Comparison of ENCODE assay signal across 16 cellular contexts in genomic region chr4:7104366-7105031, GRCh38. TPM values are rescaled to one million over a fixed set of nuclear protein-coding genes. Genes with fewer than 3 reads are reported as not detected.
DNase-seq lines count a peak whose midpoint lies in the region; ATAC-seq and TF ChIP-seq lines count a peak whose summit lies in the region.
"Had no signal": no experiment of that assay in that cellular context is flagged by ENCODE, and none has a peak within 500 bp of the region (broad histone marks: within the 10 kb centered on the region; RNA-seq: fewer than 3 reads in every experiment).

No MANE protein-coding gene starts in this region.

- no peaks in the 10 kb centered on the region for H4K20me1 ChIP-seq in PC-3 (ENCODE audit: low read length)

- H3K36me3 ChIP-seq in left ventricle myocardium inferior (no peaks in the 10 kb centered on the region), right atrium auricular region (no peaks in the 10 kb centered on the region), vagina (no peaks in the 10 kb centered on the region), PC-3 (ENCODE audit: low read depth, low read length) (no peaks in the 10 kb centered on the region)
- H3K36me3 ChIP-seq: adrenal gland had no signal

- no peaks in the 10 kb centered on the region for H3K9me2 ChIP-seq in PC-3 (replicated peaks; ENCODE audit: low read length)

- H3F3A ChIP-seq in PC-3 (ENCODE audit: low read length, unreplicated experiment): no peaks in the 10 kb centered on the region

- no TSS peak for BruUV-seq in PC-3 (replicated peaks; lab: Mats Ljungman, UMichigan)

- H3K4me3 Mint-ChIP-seq in natural killer cell: peak overlapping the region; percentile 62

- DNase-seq in left ventricle myocardium inferior: no peak
- DNase-seq in right atrium auricular region (ENCODE audit: low spot score): no peak
- DNase-seq in coronary artery (ENCODE audit: low spot score): no peak
- no peak for DNase-seq in natural killer cell
- no peak for DNase-seq in vagina (ENCODE audit: extremely low spot score in 2 of 2)
- DNase-seq in PC-3: no peak
- DNase-seq: activated CD4-positive, CD25-positive, alpha-beta regulatory T cell; DMS153; NCI-H1436; NCI-H446 treated with DMSO at 0.1 percent for 48 hours; stimulated activated naive CD4-positive, alpha-beta T cell treated with Interleukin-2 at 50 U/mL for 16 hours had no signal

- no peak overlapping the region for H3K4me3 ChIP-seq in left ventricle myocardium inferior
- H3K4me3 ChIP-seq in right atrium auricular region: no peak overlapping the region
- H3K4me3 ChIP-seq in coronary artery: peak overlapping the region; percentile 69
- H3K4me3 ChIP-seq in vagina: no peak overlapping the region
- no peak overlapping the region for H3K4me3 ChIP-seq in PC-3 (ENCODE audit: low read length)
- H3K4me3 ChIP-seq: adrenal gland, lung had no signal

- no peaks in the 10 kb centered on the region for H3K36me3 Mint-ChIP-seq in natural killer cell

- ATAC-seq in natural killer cell: no peak
- no peak for ATAC-seq in HG03378 (IDR thresholded peaks at IDR 0.05; ENCODE audit: unreplicated experiment)
- ATAC-seq in PC-3: no peak
- no peak for ATAC-seq in HG02642 (IDR thresholded peaks at IDR 0.05; ENCODE audit: poor library complexity, unreplicated experiment)
- ATAC-seq: HCT116 had no signal

- no peak overlapping the region for H2AFZ ChIP-seq in PC-3 (ENCODE audit: low read length)

- peaks cover 0 to 7% of the 10 kb centered on the region in 2 donors for H3K27me3 Mint-ChIP-seq in natural killer cell (ENCODE audit: low read depth in 2 of 2)

- no peak for TF ChIP-seq CTCF in left ventricle myocardium inferior (IDR thresholded peaks at IDR 0.05; ENCODE audit: borderline replicate concordance)
- no peak for TF ChIP-seq CTCF in right atrium auricular region (IDR thresholded peaks at IDR 0.05)
- TF ChIP-seq CTCF in coronary artery (IDR thresholded peaks at IDR 0.05): no peak
- TF ChIP-seq CTCF in natural killer cell (IDR thresholded peaks at IDR 0.05): no peak
- no peak for TF ChIP-seq CTCF in vagina (IDR thresholded peaks at IDR 0.05)
- no peak for TF ChIP-seq CTCF in PC-3 (conservative IDR thresholded peaks at IDR 0.05; ENCODE audit: low read depth, low read length)

- no peak overlapping the region for H3K9ac ChIP-seq in PC-3 (ENCODE audit: low read length)

- peaks cover 16 to 23% of the 10 kb centered on the region in 2 donors for H3K4me1 Mint-ChIP-seq in natural killer cell

- H3K79me2 ChIP-seq in PC-3 (ENCODE audit: low read length): no peaks in the 10 kb centered on the region

- intact Hi-C loops in left ventricle myocardium inferior (cut with micrococcal nuclease) (no loop called here), natural killer cell (cut with micrococcal nuclease) (no loop called here), vagina (cut with DNase I) (no loop called here), PC-3 (cut with micrococcal nuclease) (no loop called here)

- POLR2A ChIA-PET in PC-3 (lab: Charles Lee; ENCODE audit: unreplicated experiment): no interaction called here

- H3K9me3 Mint-ChIP-seq in natural killer cell: no peaks in the 10 kb centered on the region

- CTCF ChIA-PET in PC-3 (lab: Charles Lee): interaction anchor here (0.6 kb wide), 1 partner anchor 47 kb away, joined by 6 read pairs; no protein-coding TSS in a partner anchor

- H3K9me3 ChIP-seq in left ventricle myocardium inferior (replicated peaks): no peaks in the 10 kb centered on the region
- no peaks in the 10 kb centered on the region for H3K9me3 ChIP-seq in right atrium auricular region
- no peaks in the 10 kb centered on the region for H3K9me3 ChIP-seq in vagina
- no peaks in the 10 kb centered on the region for H3K9me3 ChIP-seq in PC-3 (ENCODE audit: low read length)
- H3K9me3 ChIP-seq: adrenal gland had no signal

- no peak for TF ChIP-seq POLR2A in vagina (IDR thresholded peaks at IDR 0.05)

- H3K27ac Mint-ChIP-seq in natural killer cell: no peak overlapping the region

- peaks cover 24% of the 10 kb centered on the region for H3K4me1 ChIP-seq in left ventricle myocardium inferior
- peaks cover 0 to 26% of the 10 kb centered on the region in 2 donors for H3K4me1 ChIP-seq in right atrium auricular region
- H3K4me1 ChIP-seq in vagina: peaks cover 28% of the 10 kb centered on the region
- peaks cover 16% of the 10 kb centered on the region; the same call in 1 of the 2 replicates for H3K4me1 ChIP-seq in PC-3 (ENCODE audit: insufficient read depth, low read length)

- H3K27ac ChIP-seq in left ventricle myocardium inferior (replicated peaks) (peak overlapping the region; percentile 86), right atrium auricular region (peak overlapping the region in 1 of 2 donors; percentile 88), coronary artery (peak overlapping the region; percentile 85 to 92), vagina (peak overlapping the region; percentile 82), PC-3 (ENCODE audit: low read length) (no peak overlapping the region)

- H3K27me3 ChIP-seq in left ventricle myocardium inferior (ENCODE audit: low read depth) (peaks cover 5% of the 10 kb centered on the region), right atrium auricular region (no peaks in the 10 kb centered on the region), vagina (no peaks in the 10 kb centered on the region), PC-3 (ENCODE audit: low read length) (no peaks in the 10 kb centered on the region)
- H3K27me3 ChIP-seq: adrenal gland had no signal

- no peak overlapping the region for H3K4me2 ChIP-seq in PC-3 (ENCODE audit: low read length)

RNA-seq across cellular contexts. Expression of gene GRPEL1, which starts 36.6 kb away (rescaled TPM):
- total RNA-seq in left ventricle myocardium inferior (58.2 TPM), right atrium auricular region (10 to 100 TPM; 17.8 to 18.4 TPM), natural killer cell (10 to 100 TPM; 20.1 to 37.8 (median 36.8) TPM), vagina (11.0 TPM), PC-3 (2014; rRNA removed) (74.5 and 121 TPM in 2 replicates)
